ENCODE assay signal across 17 cellular contexts in genomic region chr22:35479359-35479758, GRCh38.
"Had no signal": no experiment of that assay in that cellular context is flagged by ENCODE, and none has a peak within 500 bp of the region (broad histone marks: within the 10 kb centered on the region; RNA-seq: fewer than 3 reads in every experiment).

No MANE protein-coding gene starts in this region.

- H3K36me3 Mint-ChIP-seq: activated naive CD4-positive, alpha-beta T cell treated with anti-CD3 and anti-CD28 coated beads, Interleukin-2, amount 50 U/mL, for 24 hours; immature natural killer cell; naive thymus-derived CD8-positive, alpha-beta T cell had no signal

- H3K9me3 ChIP-seq: upper lobe of left lung had no signal

- H3K27ac ChIP-seq: ascending aorta had no signal

- H3K4me3 ChIP-seq: ascending aorta, upper lobe of left lung had no signal

- H3K27me3 ChIP-seq: ascending aorta, upper lobe of left lung had no signal

- H3K4me1 Mint-ChIP-seq: activated naive CD4-positive, alpha-beta T cell treated with anti-CD3 and anti-CD28 coated beads, Interleukin-2, amount 50 U/mL, for 24 hours; immature natural killer cell had no signal

- H3K36me3 ChIP-seq: ascending aorta, upper lobe of left lung had no signal

- H3K27ac Mint-ChIP-seq: activated naive CD4-positive, alpha-beta T cell treated with anti-CD3 and anti-CD28 coated beads, Interleukin-2, amount 50 U/mL, for 24 hours; activated T-cell treated with anti-CD3 and anti-CD28 coated beads, Interleukin-2, amount 50 U/mL, for 72 hours; immature natural killer cell had no signal

- H3K9me3 Mint-ChIP-seq: activated naive CD4-positive, alpha-beta T cell treated with anti-CD3 and anti-CD28 coated beads, Interleukin-2, amount 50 U/mL, for 24 hours; activated T-cell treated with anti-CD3 and anti-CD28 coated beads, Interleukin-2, amount 50 U/mL, for 72 hours; central memory CD8-positive, alpha-beta T cell; immature natural killer cell; naive thymus-derived CD8-positive, alpha-beta T cell had no signal

- H3K4me3 Mint-ChIP-seq: activated naive CD4-positive, alpha-beta T cell treated with anti-CD3 and anti-CD28 coated beads, Interleukin-2, amount 50 U/mL, for 24 hours; activated T-cell treated with anti-CD3 and anti-CD28 coated beads, Interleukin-2, amount 50 U/mL, for 72 hours; central memory CD8-positive, alpha-beta T cell; immature natural killer cell; naive thymus-derived CD8-positive, alpha-beta T cell; T-helper 17 cell had no signal

- DNase-seq: activated CD4-positive, CD25-positive, alpha-beta regulatory T cell treated with anti-CD3 and anti-CD28 coated beads, Interleukin-2, amount 50 U/mL, for 72 hours; activated gamma-delta T cell; activated T-cell treated with anti-CD3 and anti-CD28 coated beads, Interleukin-2, amount 50 U/mL, for 72 hours; cortex of kidney; erythroblast; head of caudate nucleus; immature natural killer cell; mesendoderm; naive thymus-derived CD8-positive, alpha-beta T cell; nucleus accumbens; stimulated activated CD4-positive, alpha-beta T cell treated with anti-CD3 and anti-CD28 coated beads, Interleukin-2, amount 100 ng/mL, for 24 hours; stimulated activated naive CD8-positive, alpha-beta T cell treated with anti-CD3 and anti-CD28 coated beads, Interleukin-15, Interleukin-2, amounts not matched to agents 100 U/mL and 50 U/mL, for 24 hours; T-helper 17 cell; upper lobe of left lung had no signal
